In the genomic region with DNA sequence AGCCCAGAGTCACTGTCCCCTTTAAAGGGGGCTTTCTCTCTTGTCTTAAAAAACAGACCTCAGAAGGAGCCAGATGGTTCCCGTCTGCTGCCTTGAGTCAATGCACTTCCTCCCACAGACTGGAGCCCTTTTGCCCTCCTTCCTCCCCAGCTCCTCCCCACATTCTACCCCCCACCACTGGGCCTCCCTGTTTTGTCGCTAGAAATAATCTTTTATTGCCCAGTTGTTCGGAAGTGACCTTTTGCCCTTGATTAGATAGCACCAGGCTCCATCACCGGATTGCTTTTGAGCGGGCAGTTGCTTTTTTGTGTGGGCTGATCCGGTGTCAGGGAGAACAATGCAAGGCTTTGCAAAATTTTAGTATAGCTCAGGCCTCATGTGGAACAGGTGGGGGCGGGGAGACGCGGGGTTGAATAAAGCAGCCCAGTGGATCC, we compare ENCODE assay signal across 9 cellular contexts.
DNase-seq lines count a peak whose midpoint lies in the region; ATAC-seq lines count a peak whose summit lies in the region.
"Had no signal": no experiment of that assay in that cellular context is flagged by ENCODE, and none has a peak within 500 bp of the region (broad histone marks: within the 10 kb centered on the region; RNA-seq: fewer than 3 reads in every experiment).

No MANE protein-coding gene starts in this region.

- peaks cover 29% of the 10 kb centered on the region for H3K4me1 Mint-ChIP-seq in activated naive CD8-positive, alpha-beta T cell (ENCODE audit: low read depth)
- H3K4me1 Mint-ChIP-seq in stimulated activated naive B cell treated with anti-CD40 and anti-IgM and Interleukin-4, amounts not matched to agents 10 μg/mL and 1 μg/mL and 100 μg/mL, for 72 hours = peaks cover 24 to 40% of the 10 kb centered on the region in 2 donors

- H3K4me3 Mint-ChIP-seq in activated naive CD8-positive, alpha-beta T cell = peak overlapping the region; percentile 79
- H3K4me3 Mint-ChIP-seq in stimulated activated naive B cell treated with anti-CD40 and anti-IgM and Interleukin-4, amounts not matched to agents 10 μg/mL and 1 μg/mL and 100 μg/mL, for 72 hours = peak overlapping the region; percentile 76 to 86

- peak overlapping the region; percentile 93 for H3K27ac Mint-ChIP-seq in activated naive CD8-positive, alpha-beta T cell
- peak overlapping the region; percentile 87 for H3K27ac Mint-ChIP-seq in stimulated activated naive B cell treated with anti-CD40 and anti-IgM and Interleukin-4, amounts not matched to agents 10 μg/mL and 1 μg/mL and 100 μg/mL, for 72 hours

- DNase-seq in NCI-H748 (lab: John Stamatoyannopoulos, UW; ENCODE audit: unreplicated experiment) (peak; percentile 20), NCI-H748 treated with DMSO at 0.1 percent for 48 hours (lab: John Stamatoyannopoulos, UW) (no peak), NCI-H146 treated with DMSO at 0.1 percent for 48 hours (lab: John Stamatoyannopoulos, UW; ENCODE audit: unreplicated experiment) (peak; percentile 46), islet precursor cell (peak; percentile 83), NCI-H2029 (lab: John Stamatoyannopoulos, UW) (no peak)
- DNase-seq in stimulated activated naive B cell treated with anti-CD40 and anti-IgM and Interleukin-4, amounts not matched to agents 10 μg/mL and 1 μg/mL and 100 μg/mL, for 72 hours = peak; percentile 55

- H3K36me3 Mint-ChIP-seq in activated naive CD8-positive, alpha-beta T cell = no peaks in the 10 kb centered on the region
- H3K36me3 Mint-ChIP-seq in stimulated activated naive B cell treated with anti-CD40 and anti-IgM and Interleukin-4, amounts not matched to agents 10 μg/mL and 1 μg/mL and 100 μg/mL, for 72 hours = peaks cover 3 to 4% of the 10 kb centered on the region in 2 donors

- no peaks in the 10 kb centered on the region for H3K9me3 Mint-ChIP-seq in activated naive CD8-positive, alpha-beta T cell (ENCODE audit: low read depth)
- peaks cover 1 to 4% of the 10 kb centered on the region in 2 donors for H3K9me3 Mint-ChIP-seq in stimulated activated naive B cell treated with anti-CD40 and anti-IgM and Interleukin-4, amounts not matched to agents 10 μg/mL and 1 μg/mL and 100 μg/mL, for 72 hours

- H3K27me3 Mint-ChIP-seq in activated naive CD8-positive, alpha-beta T cell = no peaks in the 10 kb centered on the region
- no peaks in the 10 kb centered on the region for H3K27me3 Mint-ChIP-seq in stimulated activated naive B cell treated with anti-CD40 and anti-IgM and Interleukin-4, amounts not matched to agents 10 μg/mL and 1 μg/mL and 100 μg/mL, for 72 hours

- peak; percentile 91 for ATAC-seq in HG02678 (IDR thresholded peaks at IDR 0.05; ENCODE audit: unreplicated experiment)
- ATAC-seq in stimulated activated naive B cell treated with anti-CD40 and anti-IgM and Interleukin-4, amounts not matched to agents 10 μg/mL and 1 μg/mL and 100 μg/mL, for 72 hours (replicated peaks) = peak; percentile 87 to 88
- ATAC-seq: A549 had no signal

Comparison
In these comparisons a context has a peak if more than half of its experiments do, and no peak if none do; other contexts are left out.
1. DNase-seq: peak in NCI-H748 (single experiment), NCI-H146 treated with DMSO at 0.1 percent for 48 hours (single experiment), islet precursor cell (single experiment) and stimulated activated naive B cell treated with anti-CD40 and anti-IgM and Interleukin-4, amounts not matched to agents 10 μg/mL and 1 μg/mL and 100 μg/mL, for 72 hours (single experiment); none in NCI-H748 treated with DMSO at 0.1 percent for 48 hours (single experiment) and NCI-H2029 (single experiment).